18 cellular contexts compared by ENCODE assay signal in genomic region chr11:112322173-112322813, GRCh38.
A peak's percentile ranks its signal among the peaks of the same experiment; 100 is the strongest.
DNase-seq lines count a peak whose midpoint lies in the region; ATAC-seq and TF ChIP-seq lines count a peak whose summit lies in the region.
"Had no signal": no experiment of that assay in that cellular context is flagged by ENCODE, and none has a peak within 500 bp of the region (broad histone marks: within the 10 kb centered on the region; RNA-seq: fewer than 3 reads in every experiment).

No MANE protein-coding gene starts in this region.

- H3K4me2 ChIP-seq in GM23338 (peak overlapping the region; percentile 13), smooth muscle cell (peak overlapping the region; percentile 2)

- H3K79me2 ChIP-seq in GM23338 (replicated peaks; ENCODE audit: insufficient read depth) (no peaks in the 10 kb centered on the region), smooth muscle cell (ENCODE audit: low read depth) (no peaks in the 10 kb centered on the region)

- in situ Hi-C loops in Panc1 (cut with HindIII; ENCODE audit: low pct_unique_long_range_greater_than_20kb, low sequenced_read_pairs) = no loop called here

- H3K27me3 ChIP-seq in GM23338 (ENCODE audit: insufficient read depth) = 0 out of 2 replicates have a peak, but pooled peaks cover 5% of the 10 kb centered on the region
- H3K27me3 ChIP-seq in Panc1 (ENCODE audit: control insufficient read depth, insufficient read depth, low read length) = peaks cover 2% of the 10 kb centered on the region; the same call in 1 of the 2 replicates
- no peaks in the 10 kb centered on the region for H3K27me3 ChIP-seq in smooth muscle cell (ENCODE audit: low read depth)
- H3K27me3 ChIP-seq: BE2C, Peyer's patch, right atrium auricular region had no signal

- H3K4me3 ChIP-seq in GM23338 (no peak overlapping the region), Panc1 (ENCODE audit: low read depth in 2 of 2, low read length in 2 of 2) (no peak overlapping the region), fibroblast of villous mesenchyme (ENCODE audit: low read depth, low read length) (no peak overlapping the region), smooth muscle cell (no peak overlapping the region)
- H3K4me3 ChIP-seq: Peyer's patch, right atrium auricular region had no signal

- CTCF ChIA-PET in Panc1 (lab: Charles Lee) = no interaction called here

- DNase-seq in GM23338 (ENCODE audit: low spot score) (no peak), Panc1 (ENCODE audit: low read depth, low spot score) (no peak), fibroblast of villous mesenchyme (ENCODE audit: low read depth) (peak; percentile 22), smooth muscle cell (lab: John Stamatoyannopoulos, UW; ENCODE audit: unreplicated experiment) (no peak), medulla oblongata (ENCODE audit: extremely low spot score) (no peak)
- DNase-seq: amniotic stem cell; BE2C; nephron progenitor cell; stimulated activated CD4-positive, alpha-beta T cell treated with anti-CD3 and anti-CD28 coated beads, Interleukin-2, amount 100 ng/mL, for 48 hours; T-helper 1 cell had no signal

- no peak overlapping the region for H3K9ac ChIP-seq in smooth muscle cell (ENCODE audit: low read depth)

- H3K27me3 Mint-ChIP-seq in GM23338 (ENCODE audit: insufficient read depth, low read depth, poor library complexity) = peaks cover 4% of the 10 kb centered on the region
- H3K27me3 Mint-ChIP-seq: memory B cell had no signal

- TF ChIP-seq CTCF in GM23338 (conservative IDR thresholded peaks at IDR 0.05; ENCODE audit: low read depth in 2 of 2) = no peak
- no peak for TF ChIP-seq CTCF in Panc1 (IDR thresholded peaks at IDR 0.05)
- no peak for TF ChIP-seq CTCF in fibroblast of villous mesenchyme (IDR thresholded peaks at IDR 0.05; ENCODE audit: insufficient read depth, low read depth, low read length)
- TF ChIP-seq CTCF in smooth muscle cell (IDR thresholded peaks at IDR 0.05; ENCODE audit: borderline replicate concordance, insufficient read depth, poor library complexity, severe bottlenecking) = no peak

- no peak overlapping the region for H3K27ac ChIP-seq in GM23338 (ENCODE audit: low read depth)
- H3K27ac ChIP-seq in Panc1 (ENCODE audit: low read length) = no peak overlapping the region
- no peak overlapping the region for H3K27ac ChIP-seq in smooth muscle cell (ENCODE audit: low read depth)
- H3K27ac ChIP-seq: VCaP had no signal

- no peak overlapping the region for H3K4me3 Mint-ChIP-seq in GM23338
- H3K4me3 Mint-ChIP-seq: endodermal cell, memory B cell, nephron progenitor cell had no signal

- H3K9me2 ChIP-seq in GM23338 (ENCODE audit: insufficient read depth) = no peaks in the 10 kb centered on the region; the same call in 1 of the 2 replicates

- BruUV-seq in Panc1 (replicated peaks; lab: Mats Ljungman, UMichigan) = no TSS peak

- no peak overlapping the region for H3K27ac Mint-ChIP-seq in GM23338
- H3K27ac Mint-ChIP-seq: endodermal cell, memory B cell, nephron progenitor cell had no signal

- ATAC-seq in GM23338 (no peak), Panc1 (0 out of 2 replicates have a peak, but pooled peaks have one; percentile 30), HG03039 (IDR thresholded peaks at IDR 0.05; ENCODE audit: unreplicated experiment) (no peak), HG02981 (IDR thresholded peaks at IDR 0.05; ENCODE audit: unreplicated experiment) (no peak), GM21423 (IDR thresholded peaks at IDR 0.05; ENCODE audit: unreplicated experiment) (no peak)

- H3K4me1 Mint-ChIP-seq in GM23338 = peaks cover 21% of the 10 kb centered on the region

- POLR2A ChIA-PET in Panc1 (lab: Charles Lee) = no interaction called here

- peaks cover 12% of the 10 kb centered on the region; the same call in 2 of the 3 replicates for H3K36me3 Mint-ChIP-seq in GM23338 (ENCODE audit: low read depth)

- intact Hi-C loops in Panc1 (cut with micrococcal nuclease; ENCODE audit: unreplicated experiment) = no loop called here

- no peak overlapping the region for H2AFZ ChIP-seq in GM23338
- H2AFZ ChIP-seq in smooth muscle cell (ENCODE audit: low read depth) = no peak overlapping the region

- H4K20me1 ChIP-seq in GM23338 (replicated peaks; ENCODE audit: insufficient read depth) (no peaks in the 10 kb centered on the region), smooth muscle cell (ENCODE audit: low read depth) (no peaks in the 10 kb centered on the region)

- H3K4me1 ChIP-seq in GM23338 (ENCODE audit: insufficient read depth) = peaks cover 12% of the 10 kb centered on the region
- H3K4me1 ChIP-seq in Panc1 (ENCODE audit: control insufficient read depth, insufficient read depth, low read length) = no peaks in the 10 kb centered on the region
- no peaks in the 10 kb centered on the region for H3K4me1 ChIP-seq in smooth muscle cell (ENCODE audit: low read depth)
- H3K4me1 ChIP-seq: BE2C had no signal

- H3K9me3 ChIP-seq in Panc1 (ENCODE audit: control insufficient read depth, insufficient read depth, low read depth, low read length) (no peaks in the 10 kb centered on the region), smooth muscle cell (replicated peaks; ENCODE audit: low read depth) (no peaks in the 10 kb centered on the region)
- H3K9me3 ChIP-seq: BE2C, Peyer's patch, right atrium auricular region had no signal

- H3K36me3 ChIP-seq in GM23338 (ENCODE audit: insufficient read depth) (no peaks in the 10 kb centered on the region), Panc1 (ENCODE audit: control insufficient read depth, insufficient read depth, low read length) (no peaks in the 10 kb centered on the region), smooth muscle cell (ENCODE audit: low read depth) (no peaks in the 10 kb centered on the region)
- H3K36me3 ChIP-seq: BE2C, Peyer's patch, right atrium auricular region had no signal

- WGBS in smooth muscle cell (ENCODE audit: low lambda C conversion rate) = 89% methylated on average over 9 of the region's 9 CpGs

- H3F3A ChIP-seq in GM23338 (replicated peaks; ENCODE audit: low read depth) (no peaks in the 10 kb centered on the region), smooth muscle cell (ENCODE audit: low read depth) (no peaks in the 10 kb centered on the region)

- H3K9me3 Mint-ChIP-seq in GM23338 = peaks cover 18% of the 10 kb centered on the region; the same call in 2 of the 3 replicates
- H3K9me3 Mint-ChIP-seq: memory B cell had no signal

TF ChIP-seq in GM23338, 12 proteins besides CTCF, POLR2A, EP300 and RAD21:
- TF ChIP-seq CREB1 (CRISPR knock-in tag; IDR thresholded peaks at IDR 0.05; ENCODE audit: low read depth) (no peak), STAT1 (IDR thresholded peaks at IDR 0.05; ENCODE audit: unreplicated experiment) (no peak), EZH2phosphoT487 (IDR thresholded peaks at IDR 0.05; ENCODE audit: unreplicated experiment) (no peak)
